21 cellular contexts compared by ENCODE assay signal in the genomic region with DNA sequence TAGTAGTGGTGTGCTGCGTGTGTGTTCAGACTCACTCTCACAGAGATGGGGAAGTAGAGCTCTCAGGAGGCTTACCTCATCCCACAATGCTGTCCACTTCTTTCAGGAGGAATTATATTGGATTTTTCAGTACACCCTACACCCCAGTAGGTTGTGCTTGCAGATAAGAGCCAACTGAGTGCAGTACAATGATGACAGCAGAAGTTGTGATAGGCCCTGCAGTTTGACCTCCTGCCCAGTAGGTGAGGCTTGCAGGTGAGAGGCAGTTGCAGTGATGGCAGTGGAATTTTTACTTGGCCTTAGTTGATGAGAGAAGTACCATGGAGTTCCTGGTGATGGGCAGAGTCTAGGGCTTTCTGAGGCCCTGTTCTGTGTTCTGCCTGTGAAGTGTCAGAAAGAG.
"Had no signal": no experiment of that assay in that cellular context is flagged by ENCODE, and none has a peak within 500 bp of the region (broad histone marks: within the 10 kb centered on the region; RNA-seq: fewer than 3 reads in every experiment).

No MANE protein-coding gene starts in this region.

- H3K4me3 Mint-ChIP-seq: memory B cell; nephron; stimulated activated memory B cell treated with anti-CD40 and anti-IgM and Interleukin-4, amounts not matched to agents 10 μg/mL and 1 μg/mL and 100 μg/mL, for 72 hours; stimulated activated naive CD8-positive, alpha-beta T cell treated with anti-CD3 and anti-CD28 coated beads, Interleukin-15, Interleukin-2, amounts not matched to agents 100 ng/mL and 50 ng/mL, for 24 hours had no signal

- H3K4me1 ChIP-seq: esophagus squamous epithelium, left ventricle myocardium inferior, lower lobe of right lung, psoas muscle, spleen, tibial nerve had no signal

- H3K9me3 ChIP-seq: esophagus squamous epithelium, lower lobe of right lung, psoas muscle had no signal

- H3K4me1 Mint-ChIP-seq: memory B cell; naive B cell; nephron; stimulated activated memory B cell treated with anti-CD40 and anti-IgM and Interleukin-4, amounts not matched to agents 10 μg/mL and 1 μg/mL and 100 μg/mL, for 72 hours had no signal

- H3K36me3 Mint-ChIP-seq: memory B cell; naive B cell; stimulated activated memory B cell treated with anti-CD40 and anti-IgM and Interleukin-4, amounts not matched to agents 10 μg/mL and 1 μg/mL and 100 μg/mL, for 72 hours had no signal

- H3K27ac ChIP-seq: esophagus squamous epithelium, left ventricle myocardium inferior, lower lobe of right lung, psoas muscle, spleen, tibial nerve had no signal

- H3K4me3 ChIP-seq: esophagus squamous epithelium, left ventricle myocardium inferior, lower lobe of right lung, psoas muscle, spleen, tibial nerve had no signal

- ATAC-seq: left cardiac atrium; psoas muscle; sciatic nerve; stimulated activated memory B cell treated with anti-CD40 and anti-IgM and Interleukin-4, amounts not matched to agents 10 μg/mL and 1 μg/mL and 100 μg/mL, for 72 hours had no signal

- DNase-seq: effector memory CD4-positive, alpha-beta T cell; esophagus squamous epithelium; foreskin fibroblast; kidney; left cardiac atrium; left ventricle myocardium inferior; lower lobe of right lung; midbrain; naive B cell; psoas muscle; retina; stimulated activated CD4-positive, alpha-beta T cell treated with anti-CD3 and anti-CD28 coated beads, Interleukin-15, amount 100 ng/mL, for 24 hours; stimulated activated CD4-positive, alpha-beta T cell treated with anti-CD3 and anti-CD28 coated beads, Interleukin-1b, Interleukin-23, amount 100 ng/mL, for 48 hours; stimulated activated CD4-positive, alpha-beta T cell treated with anti-CD3 and anti-CD28 coated beads, Interleukin-4, amount 100 ng/mL, for 24 hours had no signal

- H3K27me3 ChIP-seq: esophagus squamous epithelium, spleen, tibial nerve had no signal

- H3K27ac Mint-ChIP-seq: memory B cell; naive B cell; nephron; stimulated activated memory B cell treated with anti-CD40 and anti-IgM and Interleukin-4, amounts not matched to agents 10 μg/mL and 1 μg/mL and 100 μg/mL, for 72 hours; stimulated activated naive CD8-positive, alpha-beta T cell treated with anti-CD3 and anti-CD28 coated beads, Interleukin-15, Interleukin-2, amounts not matched to agents 100 ng/mL and 50 ng/mL, for 24 hours had no signal

- H3K36me3 ChIP-seq: esophagus squamous epithelium, left ventricle myocardium inferior, lower lobe of right lung, spleen, tibial nerve had no signal

- H3K27me3 Mint-ChIP-seq: memory B cell; naive B cell; stimulated activated memory B cell treated with anti-CD40 and anti-IgM and Interleukin-4, amounts not matched to agents 10 μg/mL and 1 μg/mL and 100 μg/mL, for 72 hours; stimulated activated naive CD8-positive, alpha-beta T cell treated with anti-CD3 and anti-CD28 coated beads, Interleukin-15, Interleukin-2, amounts not matched to agents 100 ng/mL and 50 ng/mL, for 24 hours had no signal
